ENCODE assay signal across 1 cellular context in genomic region chr2:186919272-186919671, GRCh38.
TF ChIP-seq lines count a peak whose summit lies in the region.

No MANE protein-coding gene starts in this region.

TF ChIP-seq in HepG2, 621 proteins besides CTCF, POLR2A, EP300 and RAD21 (continued from another document):
- TF ChIP-seq, protein P1, sequence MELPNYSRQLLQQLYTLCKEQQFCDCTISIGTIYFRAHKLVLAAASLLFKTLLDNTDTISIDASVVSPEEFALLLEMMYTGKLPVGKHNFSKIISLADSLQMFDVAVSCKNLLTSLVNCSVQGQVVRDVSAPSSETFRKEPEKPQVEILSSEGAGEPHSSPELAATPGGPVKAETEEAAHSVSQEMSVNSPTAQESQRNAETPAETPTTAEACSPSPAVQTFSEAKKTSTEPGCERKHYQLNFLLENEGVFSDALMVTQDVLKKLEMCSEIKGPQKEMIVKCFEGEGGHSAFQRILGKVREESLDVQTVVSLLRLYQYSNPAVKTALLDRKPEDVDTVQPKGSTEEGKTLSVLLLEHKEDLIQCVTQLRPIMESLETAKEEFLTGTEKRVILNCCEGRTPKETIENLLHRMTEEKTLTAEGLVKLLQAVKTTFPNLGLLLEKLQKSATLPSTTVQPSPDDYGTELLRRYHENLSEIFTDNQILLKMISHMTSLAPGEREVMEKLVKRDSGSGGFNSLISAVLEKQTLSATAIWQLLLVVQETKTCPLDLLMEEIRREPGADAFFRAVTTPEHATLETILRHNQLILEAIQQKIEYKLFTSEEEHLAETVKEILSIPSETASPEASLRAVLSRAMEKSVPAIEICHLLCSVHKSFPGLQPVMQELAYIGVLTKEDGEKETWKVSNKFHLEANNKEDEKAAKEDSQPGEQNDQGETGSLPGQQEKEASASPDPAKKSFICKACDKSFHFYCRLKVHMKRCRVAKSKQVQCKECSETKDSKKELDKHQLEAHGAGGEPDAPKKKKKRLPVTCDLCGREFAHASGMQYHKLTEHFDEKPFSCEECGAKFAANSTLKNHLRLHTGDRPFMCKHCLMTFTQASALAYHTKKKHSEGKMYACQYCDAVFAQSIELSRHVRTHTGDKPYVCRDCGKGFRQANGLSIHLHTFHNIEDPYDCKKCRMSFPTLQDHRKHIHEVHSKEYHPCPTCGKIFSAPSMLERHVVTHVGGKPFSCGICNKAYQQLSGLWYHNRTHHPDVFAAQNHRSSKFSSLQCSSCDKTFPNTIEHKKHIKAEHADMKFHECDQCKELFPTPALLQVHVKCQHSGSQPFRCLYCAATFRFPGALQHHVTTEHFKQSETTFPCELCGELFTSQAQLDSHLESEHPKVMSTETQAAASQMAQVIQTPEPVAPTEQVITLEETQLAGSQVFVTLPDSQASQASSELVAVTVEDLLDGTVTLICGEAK (IDR thresholded peaks at IDR 0.05), result no peak
- TF ChIP-seq, protein P1 (CRISPR knock-in tag; IDR thresholded peaks at IDR 0.05), result no peak
- TF ChIP-seq NCOA2 (CRISPR knock-in tag; IDR thresholded peaks at IDR 0.05), result no peak
- TF ChIP-seq FOXA3 (CRISPR knock-in tag; IDR thresholded peaks at IDR 0.05), result no peak
